ENCODE assay signal across 9 cellular contexts in genomic region chr22:50600967-50601668, GRCh38. TPM values are rescaled to one million over a fixed set of nuclear protein-coding genes. Genes with fewer than 3 reads are reported as not detected.
DNase-seq lines count a peak whose midpoint lies in the region; ATAC-seq, FAIRE-seq and TF ChIP-seq lines count a peak whose summit lies in the region.
"Had no signal": no experiment of that assay in that cellular context is flagged by ENCODE, and none has a peak within 500 bp of the region (broad histone marks: within the 10 kb centered on the region; RNA-seq: fewer than 3 reads in every experiment).

No MANE protein-coding gene starts in this region.

- CTCF ChIA-PET in A549 (lab: Yijun Ruan, JAX) = interaction anchor here (0.5 to 1.3 kb wide), 2 partner anchors 75 to 235 kb away, joined by 4 read pairs; partner anchors contain the start of gene SCO2

- peak overlapping the region; percentile 97 for H3K4me2 ChIP-seq in A549

- POLR2A ChIA-PET in A549 (lab: Yijun Ruan, JAX) = no interaction called here
- POLR2A ChIA-PET in naive thymus-derived CD8-positive, alpha-beta T cell (lab: Charles Lee) = no interaction called here

- TF ChIP-seq EP300 in A549 (IDR thresholded peaks at IDR 0.05) = no peak

- H3K36me3 Mint-ChIP-seq in brain = peaks cover 11% of the 10 kb centered on the region
- H3K36me3 Mint-ChIP-seq in naive thymus-derived CD8-positive, alpha-beta T cell = peaks cover 12 to 14% (median 13%) of the 10 kb centered on the region in 3 donors

- ATAC-seq in A549 = peak in 1 of 2 experiments; percentile 3; a peak in 1 of 6 replicates
- ATAC-seq in naive thymus-derived CD8-positive, alpha-beta T cell = no peak
- no peak for ATAC-seq in GM21515 (IDR thresholded peaks at IDR 0.05; ENCODE audit: unreplicated experiment)
- ATAC-seq in HG03520 (IDR thresholded peaks at IDR 0.05; ENCODE audit: unreplicated experiment) = no peak

- H3K27me3 Mint-ChIP-seq in brain = no peaks in the 10 kb centered on the region
- peaks cover 19 to 40% (median 24%) of the 10 kb centered on the region in 5 donors for H3K27me3 Mint-ChIP-seq in naive thymus-derived CD8-positive, alpha-beta T cell

- no peak for FAIRE-seq in A549 (lab: Jason Lieb, UNC)

- no peak for TF ChIP-seq POLR2A in A549 (IDR thresholded peaks at IDR 0.05; ENCODE audit: low read length)

- TF ChIP-seq RAD21 in A549 (conservative IDR thresholded peaks at IDR 0.05 in 1 of 2, IDR thresholded peaks at IDR 0.05 in 1 of 2) = no peak

- TF ChIP-seq CTCF in A549 (IDR thresholded peaks at IDR 0.05) (no peak), GM20000 (IDR thresholded peaks at IDR 0.05; ENCODE audit: extremely low read depth, missing control alignments) (no peak), brain (conservative IDR thresholded peaks at IDR 0.05) (no peak)

- peak overlapping the region; percentile 56 for H3K4me3 ChIP-seq in A549

- peak overlapping the region; percentile 84 to 88 (median 87) for H3K4me3 Mint-ChIP-seq in brain
- H3K4me3 Mint-ChIP-seq in naive thymus-derived CD8-positive, alpha-beta T cell = peak overlapping the region; percentile 52 to 84 (median 74)

- WGBS in A549 (ENCODE audit: missing lambda C conversion rate) = 60% methylated on average over 7 of the region's 52 CpGs

- peaks cover 16% of the 10 kb centered on the region for H3K4me1 Mint-ChIP-seq in brain
- peaks cover 7 to 17% (median 13%) of the 10 kb centered on the region in 4 donors for H3K4me1 Mint-ChIP-seq in naive thymus-derived CD8-positive, alpha-beta T cell

- H3K27ac Mint-ChIP-seq in brain = peak overlapping the region; percentile 18 to 96 (median 90)
- H3K27ac Mint-ChIP-seq in naive thymus-derived CD8-positive, alpha-beta T cell = peak overlapping the region in 2 of 10 donors; percentile 29

- H3K4me1 ChIP-seq in A549 = peaks cover 4% of the 10 kb centered on the region; the same call in 1 of the 3 replicates

- H3K27ac ChIP-seq in A549 = peak overlapping the region in 1 of 2 experiments; percentile 79; a peak in 4 of 6 replicates
- H3K27ac ChIP-seq: uterus had no signal

- no peak for DNase-seq in A549 (ENCODE audit: low read depth in 1 of 2, low spot score in 1 of 2)
- DNase-seq in GM20000 (ENCODE audit: low spot score) = peak; percentile 38
- no peak for DNase-seq in naive thymus-derived CD8-positive, alpha-beta T cell
- DNase-seq in hepatic stellate cell (ENCODE audit: low spot score) = no peak
- no peak for DNase-seq in NCI-H446 treated with DMSO at 0.1 percent for 48 hours (lab: John Stamatoyannopoulos, UW)
- DNase-seq: uterus had no signal

- no peaks in the 10 kb centered on the region for H3K9me3 ChIP-seq in A549
- H3K9me3 ChIP-seq: uterus had no signal

- peaks cover 0 to 3% (median 0%) of the 10 kb centered on the region in 5 experiments for H3K9me3 Mint-ChIP-seq in brain
- H3K9me3 Mint-ChIP-seq in naive thymus-derived CD8-positive, alpha-beta T cell = peaks cover 0 to 5% (median 0%) of the 10 kb centered on the region in 9 donors

TF ChIP-seq in A549, 52 proteins besides CTCF, POLR2A, EP300 and RAD21:
- TF ChIP-seq BHLHE40 (IDR thresholded peaks at IDR 0.05; ENCODE audit: low read depth, low read length) (no peak), NFE2L2 (conservative IDR thresholded peaks at IDR 0.05; ENCODE audit: low read length) (no peak), GATA3 (IDR thresholded peaks at IDR 0.05; ENCODE audit: borderline replicate concordance) (no peak), POLR2AphosphoS2 (conservative IDR thresholded peaks at IDR 0.05; ENCODE audit: low read length) (no peak), CBX2 (IDR thresholded peaks at IDR 0.05; ENCODE audit: borderline replicate concordance, low read depth) (no peak), ZC3H11A (IDR thresholded peaks at IDR 0.05) (no peak)

RNA-seq across cellular contexts. Expression of gene MAPK8IP2, which starts 0.5 kb away (rescaled TPM):
- polyA plus RNA-seq in A549 (2011; rRNA removed) (0.75 and 0.76 TPM in 2 replicates), A549 (2017; fragmentation: RNase III; extraction: RNeasy Plus Mini Kit Qiagen cat#74134 plus additional on column Dnase treatment) (2.2 to 3.0 TPM (median 2.8 TPM) in 3 replicates), brain (ENCODE audit: insufficient read depth, low read depth, low replicate concordance) (95.4 TPM)
- 0.91 and 1.4 TPM in 2 replicates for polyA plus RNA-seq in A549 (2012; cell fraction: cytosol; rRNA removed)
- 2.5 and 3.0 TPM in 2 replicates for polyA plus RNA-seq in A549 (2012; cell fraction: nucleus; rRNA removed)
- 0.74 and 1.3 TPM in 2 replicates for polyA minus RNA-seq in A549 (2011; rRNA and poly(A)+ RNA removed)
- total RNA-seq in naive thymus-derived CD8-positive, alpha-beta T cell = under 1 TPM; 0.22 to 0.62 TPM
- polyA plus RNA-seq in naive thymus-derived CD8-positive, alpha-beta T cell = not detected

RNA-seq across cellular contexts. Expression of gene CHKB, which starts 18.5 kb away (rescaled TPM):
- polyA plus RNA-seq in A549 (2011; rRNA removed) (16.4 and 22.7 TPM in 2 replicates), A549 (2017; fragmentation: RNase III; extraction: RNeasy Plus Mini Kit Qiagen cat#74134 plus additional on column Dnase treatment) (21.0 to 26.1 TPM (median 25.8 TPM) in 3 replicates), brain (ENCODE audit: insufficient read depth, low read depth, low replicate concordance) (11.8 TPM)
- polyA plus RNA-seq in A549 (2012; cell fraction: cytosol; rRNA removed) = 14.8 and 15.9 TPM in 2 replicates
- polyA plus RNA-seq in A549 (2012; cell fraction: nucleus; rRNA removed) = 74.0 and 86.8 TPM in 2 replicates
- 6.4 and 7.8 TPM in 2 replicates for polyA minus RNA-seq in A549 (2011; rRNA and poly(A)+ RNA removed)
- 100 to 1,000 TPM; 205 to 215 TPM for total RNA-seq in naive thymus-derived CD8-positive, alpha-beta T cell
- polyA plus RNA-seq in naive thymus-derived CD8-positive, alpha-beta T cell = 10 to 100 TPM; 23.0 to 26.9 (median 25.1) TPM

RNA-seq across cellular contexts. Expression of gene CPT1B, which starts 22.9 kb away (rescaled TPM):
- polyA plus RNA-seq in A549 (2011; rRNA removed) (12.1 and 16.5 TPM in 2 replicates), A549 (2017; fragmentation: RNase III; extraction: RNeasy Plus Mini Kit Qiagen cat#74134 plus additional on column Dnase treatment) (21.1 to 27.5 TPM (median 26.5 TPM) in 3 replicates), brain (ENCODE audit: insufficient read depth, low read depth, low replicate concordance) (6.1 TPM)
- polyA plus RNA-seq in A549 (2012; cell fraction: cytosol; rRNA removed) = 15.9 and 16.1 TPM in 2 replicates
- polyA plus RNA-seq in A549 (2012; cell fraction: nucleus; rRNA removed) = 137 and 142 TPM in 2 replicates
- 4.6 and 6.1 TPM in 2 replicates for polyA minus RNA-seq in A549 (2011; rRNA and poly(A)+ RNA removed)
- total RNA-seq in naive thymus-derived CD8-positive, alpha-beta T cell = 10 to 100 TPM; 94.7 to 97.5 TPM
- polyA plus RNA-seq in naive thymus-derived CD8-positive, alpha-beta T cell = 1 to 10 TPM in 1 of 3 donors, under 1 TPM in 1, not detected in 1; 0.23 to 1.3 TPM

RNA-seq across cellular contexts. Expression of gene ARSA, which starts 26.8 kb away (rescaled TPM):
- polyA plus RNA-seq in A549 (2011; rRNA removed) (7.7 and 9.1 TPM in 2 replicates), A549 (2017; fragmentation: RNase III; extraction: RNeasy Plus Mini Kit Qiagen cat#74134 plus additional on column Dnase treatment) (15.9 to 22.5 TPM (median 19.5 TPM) in 3 replicates), brain (ENCODE audit: insufficient read depth, low read depth, low replicate concordance) (31.6 TPM)
- 10.3 and 15.6 TPM in 2 replicates for polyA plus RNA-seq in A549 (2012; cell fraction: cytosol; rRNA removed)
- 86.8 and 111 TPM in 2 replicates for polyA plus RNA-seq in A549 (2012; cell fraction: nucleus; rRNA removed)
- polyA minus RNA-seq in A549 (2011; rRNA and poly(A)+ RNA removed) = 4.3 and 6.0 TPM in 2 replicates
- total RNA-seq in naive thymus-derived CD8-positive, alpha-beta T cell = 10 to 100 TPM; 88.4 to 88.9 TPM
- 1 to 10 TPM; 7.2 to 9.3 (median 7.3) TPM for polyA plus RNA-seq in naive thymus-derived CD8-positive, alpha-beta T cell

RNA-seq across cellular contexts. Expression of gene SYCE3, which starts 38.4 kb away (rescaled TPM):
- 0.30 and 0.59 TPM in 2 replicates for polyA plus RNA-seq in A549 (2011; rRNA removed)
- polyA plus RNA-seq in A549 (2012; cell fraction: cytosol; rRNA removed) = 0.49 and 0.77 TPM in 2 replicates
- polyA plus RNA-seq in A549 (2012; cell fraction: nucleus; rRNA removed) = not detected in 2 replicates
- 0.29 to 0.45 TPM in 2 of 3 replicates, not detected in the other for polyA plus RNA-seq in A549 (2017; fragmentation: RNase III; extraction: RNeasy Plus Mini Kit Qiagen cat#74134 plus additional on column Dnase treatment)
- not detected in 2 replicates for polyA minus RNA-seq in A549 (2011; rRNA and poly(A)+ RNA removed)
- polyA plus RNA-seq in brain (ENCODE audit: insufficient read depth, low read depth, low replicate concordance) = 2.9 TPM
- total RNA-seq in naive thymus-derived CD8-positive, alpha-beta T cell = not detected
- not detected for polyA plus RNA-seq in naive thymus-derived CD8-positive, alpha-beta T cell
- total RNA-seq: uterus had no signal

Comparison
In these comparisons a context has a peak if more than half of its experiments do, and no peak if none do; other contexts are left out.
1. RNA of gene MAPK8IP2, which starts 0.5 kb away (polyA plus RNA-seq): 95.4 TPM in brain (single experiment); 0.75 to 3.0 TPM in A549 and not detected in naive thymus-derived CD8-positive, alpha-beta T cell; every median in the first group is over 10 times any median in the second.